In the genomic region with DNA sequence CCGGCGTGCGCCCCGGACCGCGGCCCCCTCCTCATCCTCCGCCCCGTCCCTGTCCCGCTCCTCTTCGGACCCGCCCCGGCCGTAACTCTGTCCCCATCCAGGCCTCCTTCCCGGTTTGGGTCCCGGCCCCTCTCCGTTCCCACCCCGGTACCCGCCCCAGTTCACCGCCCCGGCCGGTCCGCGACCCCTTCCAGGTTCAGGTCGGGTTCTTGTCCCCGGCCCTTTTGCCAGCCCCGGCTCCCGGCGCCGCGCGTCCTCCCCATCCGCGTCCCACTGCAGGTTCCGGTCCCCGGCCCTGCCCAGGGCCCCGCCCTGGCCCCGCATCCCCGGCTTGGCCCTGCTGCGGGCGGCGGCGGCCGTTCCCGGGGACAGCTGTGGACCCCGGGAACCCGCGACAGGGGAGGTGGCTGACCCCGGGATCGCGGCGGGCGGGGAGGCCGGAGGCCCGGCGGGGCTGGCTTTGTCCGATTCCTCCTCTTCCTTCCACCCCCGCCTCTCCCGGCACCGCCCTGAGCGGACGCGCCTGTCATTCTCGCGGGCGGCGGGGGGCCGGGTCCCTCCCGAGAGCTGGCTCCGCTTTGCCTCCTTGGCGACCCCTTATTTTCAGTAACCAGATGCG, we compare ENCODE assay signal across 8 cellular contexts. TPM values are rescaled to one million over a fixed set of nuclear protein-coding genes. Genes with fewer than 3 reads are reported as not detected.
DNase-seq lines count a peak whose midpoint lies in the region; ATAC-seq and TF ChIP-seq lines count a peak whose summit lies in the region.

No MANE protein-coding gene starts in this region.

- H3K27me3 ChIP-seq in right atrium auricular region (no peaks in the 10 kb centered on the region), psoas muscle (ENCODE audit: insufficient read depth in 3 of 3, low read length in 2 of 3) (no peaks in the 10 kb centered on the region)

- H3K27ac ChIP-seq in adipose tissue (ENCODE audit: low read depth, low read length) (peak overlapping the region; percentile 94), right atrium auricular region (peak overlapping the region; percentile 99 to 100), psoas muscle (peak overlapping the region; percentile 88)

- DNase-seq in NCI-H1092 treated with DMSO at 0.1 percent for 48 hours (lab: John Stamatoyannopoulos, UW) (peak; percentile 14), NCI-H1092 (lab: John Stamatoyannopoulos, UW) (no peak), OCI-M1 (lab: John Stamatoyannopoulos, UW) (peak; percentile 55), right atrium auricular region (ENCODE audit: low spot score) (no peak), psoas muscle (peak; percentile 67 to 80)

- no peaks in the 10 kb centered on the region for H3K9me3 ChIP-seq in right atrium auricular region
- H3K9me3 ChIP-seq in psoas muscle, result no peaks in the 10 kb centered on the region

- intact Hi-C loops in psoas muscle (cut with DNase I), result loop anchor here (5.0 kb wide), 2 partner anchors 67 to 68 kb away; a partner anchor contains a TSS

- peak; percentile 18 for ATAC-seq in HG02610 (IDR thresholded peaks at IDR 0.05; ENCODE audit: unreplicated experiment)
- peak; percentile 33 to 48 (median 44) for ATAC-seq in psoas muscle
- no peak for ATAC-seq in GM18861 (IDR thresholded peaks at IDR 0.05; ENCODE audit: unreplicated experiment)

- H3K4me1 ChIP-seq in right atrium auricular region (peaks cover 0 to 69% of the 10 kb centered on the region in 2 donors), psoas muscle (peaks cover 53% of the 10 kb centered on the region)

- TF ChIP-seq CTCF in right atrium auricular region (IDR thresholded peaks at IDR 0.05), result no peak
- no peak for TF ChIP-seq CTCF in psoas muscle (IDR thresholded peaks at IDR 0.05)

- H3K36me3 ChIP-seq in right atrium auricular region (no peaks in the 10 kb centered on the region), psoas muscle (ENCODE audit: insufficient read depth in 1 of 2, low read depth in 1 of 2) (peaks cover 0 to 15% of the 10 kb centered on the region in 2 donors)

- WGBS in adipose tissue, 3 donors, result 1% methylated on average over 35 to 71 of the region's 71 CpGs
- 1 to 2% (median 1%) methylated on average over 35 to 71 of the region's 71 CpGs for WGBS in psoas muscle, 3 donors

- H3K4me3 ChIP-seq in right atrium auricular region, result peak overlapping the region; percentile 99
- peak overlapping the region; percentile 76 for H3K4me3 ChIP-seq in psoas muscle

RNA-seq across cellular contexts. Expression of a gene that starts 0.6 kb away (rescaled TPM):
- polyA plus RNA-seq in adipose tissue (100 to 1,000 TPM in 1 of 3 donors, 10 to 100 TPM in 2; 39.3 to 104 (median 92.0) TPM), psoas muscle (100 to 1,000 TPM in 2 of 3 donors, 10 to 100 TPM in 1; 86.4 to 256 (median 201) TPM)
- total RNA-seq in right atrium auricular region (100 to 1,000 TPM; 185 to 201 TPM), psoas muscle (100 to 1,000 TPM; 126 to 190 (median 148) TPM)

Comparison
In these comparisons a context has a peak if more than half of its experiments do, and no peak if none do; other contexts are left out.
1. DNase-seq: peak in NCI-H1092 treated with DMSO at 0.1 percent for 48 hours (single experiment), OCI-M1 (single experiment) and psoas muscle (2 of 2); none in NCI-H1092 (single experiment) and right atrium auricular region (single experiment).
2. Peak in every context shown above with its lines, with median percentiles within 50 percentile points of each other: H3K27ac ChIP-seq.